In genomic region chr4:26004290-26004689, GRCh38 we compare ENCODE assay signal across 10 cellular contexts.
"Had no signal": no experiment of that assay in that cellular context is flagged by ENCODE, and none has a peak within 500 bp of the region (broad histone marks: within the 10 kb centered on the region; RNA-seq: fewer than 3 reads in every experiment).

No MANE protein-coding gene starts in this region.

- H2AFZ ChIP-seq: GM23248 had no signal

- FAIRE-seq: HTR-8/SVneo had no signal

- H3K4me3 Mint-ChIP-seq: HFFc6 had no signal

- H3K27ac ChIP-seq: GM23248, KMS-11 had no signal

- H3K4me1 ChIP-seq: HAP-1 had no signal

- DNase-seq: GM23248, GOT3, H7, HFFc6, IMR-90, KBM-7 had no signal

- H3K27ac Mint-ChIP-seq: HFFc6 had no signal

- H3K36me3 ChIP-seq: HAP-1 had no signal

- H3K9ac ChIP-seq: GM23248, KMS-11 had no signal

- H3K4me3 ChIP-seq: GM23248, HAP-1 had no signal

- H3K9me3 ChIP-seq: HAP-1 had no signal

- ATAC-seq: HCT116 had no signal

- H3K4me2 ChIP-seq: KMS-11 had no signal
